Comparison of ENCODE assay signal across 1 cellular context in genomic region chr7:150489812-150490211, GRCh38.
TF ChIP-seq lines count a peak whose summit lies in the region.

No MANE protein-coding gene starts in this region.

TF ChIP-seq in HepG2, 621 proteins besides CTCF, POLR2A, EP300 and RAD21:
- no peak for TF ChIP-seq ZNF513 (CRISPR knock-in tag; conservative IDR thresholded peaks at IDR 0.05)
- TF ChIP-seq, protein P1, sequence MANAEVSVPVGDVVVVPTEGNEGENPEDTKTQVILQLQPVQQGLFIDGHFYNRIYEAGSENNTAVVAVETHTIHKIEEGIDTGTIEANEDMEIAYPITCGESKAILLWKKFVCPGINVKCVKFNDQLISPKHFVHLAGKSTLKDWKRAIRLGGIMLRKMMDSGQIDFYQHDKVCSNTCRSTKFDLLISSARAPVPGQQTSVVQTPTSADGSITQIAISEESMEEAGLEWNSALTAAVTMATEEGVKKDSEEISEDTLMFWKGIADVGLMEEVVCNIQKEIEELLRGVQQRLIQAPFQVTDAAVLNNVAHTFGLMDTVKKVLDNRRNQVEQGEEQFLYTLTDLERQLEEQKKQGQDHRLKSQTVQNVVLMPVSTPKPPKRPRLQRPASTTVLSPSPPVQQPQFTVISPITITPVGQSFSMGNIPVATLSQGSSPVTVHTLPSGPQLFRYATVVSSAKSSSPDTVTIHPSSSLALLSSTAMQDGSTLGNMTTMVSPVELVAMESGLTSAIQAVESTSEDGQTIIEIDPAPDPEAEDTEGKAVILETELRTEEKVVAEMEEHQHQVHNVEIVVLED (CRISPR knock-in tag; IDR thresholded peaks at IDR 0.05; ENCODE audit: borderline replicate concordance), result no peak
- TF ChIP-seq, protein P2, sequence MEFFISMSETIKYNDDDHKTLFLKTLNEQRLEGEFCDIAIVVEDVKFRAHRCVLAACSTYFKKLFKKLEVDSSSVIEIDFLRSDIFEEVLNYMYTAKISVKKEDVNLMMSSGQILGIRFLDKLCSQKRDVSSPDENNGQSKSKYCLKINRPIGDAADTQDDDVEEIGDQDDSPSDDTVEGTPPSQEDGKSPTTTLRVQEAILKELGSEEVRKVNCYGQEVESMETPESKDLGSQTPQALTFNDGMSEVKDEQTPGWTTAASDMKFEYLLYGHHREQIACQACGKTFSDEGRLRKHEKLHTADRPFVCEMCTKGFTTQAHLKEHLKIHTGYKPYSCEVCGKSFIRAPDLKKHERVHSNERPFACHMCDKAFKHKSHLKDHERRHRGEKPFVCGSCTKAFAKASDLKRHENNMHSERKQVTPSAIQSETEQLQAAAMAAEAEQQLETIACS (CRISPR knock-in tag; IDR thresholded peaks at IDR 0.05), result no peak
- TF ChIP-seq ZNF263 (CRISPR knock-in tag; IDR thresholded peaks at IDR 0.05), result no peak
- TF ChIP-seq ZNF10 (CRISPR knock-in tag; IDR thresholded peaks at IDR 0.05; ENCODE audit: borderline replicate concordance, low read depth), result no peak
- no peak for TF ChIP-seq ZNF567 (CRISPR knock-in tag; IDR thresholded peaks at IDR 0.05; ENCODE audit: borderline replicate concordance)
- no peak for TF ChIP-seq ELF3 (CRISPR knock-in tag; IDR thresholded peaks at IDR 0.05)
- TF ChIP-seq SNAI1 (CRISPR knock-in tag; IDR thresholded peaks at IDR 0.05; ENCODE audit: borderline replicate concordance), result no peak
- TF ChIP-seq ARNT (IDR thresholded peaks at IDR 0.05), result no peak
- no peak for TF ChIP-seq KMT2A (CRISPR knock-in tag; IDR thresholded peaks at IDR 0.05)
- no peak for TF ChIP-seq ZFP91 (CRISPR knock-in tag; IDR thresholded peaks at IDR 0.05; ENCODE audit: borderline replicate concordance)
- no peak for TF ChIP-seq GZF1 (CRISPR knock-in tag; IDR thresholded peaks at IDR 0.05)
